In the genomic region with DNA sequence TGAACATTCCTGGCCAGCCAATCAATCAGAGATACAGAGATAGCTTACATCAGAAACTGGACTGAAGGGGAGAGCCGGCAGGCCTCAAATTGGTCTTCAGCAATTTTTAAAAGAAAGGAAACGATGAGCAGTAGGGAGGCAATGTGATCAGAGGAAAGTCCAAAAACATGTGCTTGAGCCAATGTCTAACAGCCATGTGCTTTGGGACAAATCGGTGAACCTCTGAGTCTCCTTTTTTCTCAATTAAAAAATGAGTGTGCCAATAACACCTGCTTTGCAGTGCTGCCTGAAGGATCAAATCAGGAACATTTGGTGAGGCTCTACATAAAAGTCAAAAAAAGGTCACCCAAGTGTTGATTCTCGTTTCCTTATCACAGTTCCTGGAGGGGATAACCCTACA, we compare ENCODE assay signal across 33 cellular contexts. TPM values are rescaled to one million over a fixed set of nuclear protein-coding genes. Genes with fewer than 3 reads are reported as not detected.
"Had no signal": no experiment of that assay in that cellular context is flagged by ENCODE, and none has a peak within 500 bp of the region (broad histone marks: within the 10 kb centered on the region; RNA-seq: fewer than 3 reads in every experiment).

No MANE protein-coding gene starts in this region.

- H3K9me3 Mint-ChIP-seq: natural killer cell treated with Interleukin-12 subunit alpha and Interleukin-12 subunit beta and Interleukin-15 and Interleukin-18, amount 100 ng/mL, for 72 hours; neural crest cell; type B pancreatic cell had no signal

- H3K36me3 ChIP-seq: neutrophil, pancreas, spleen, stomach, tibial artery, transverse colon, upper lobe of right lung, uterus had no signal

- H3K27me3 ChIP-seq: neutrophil, pancreas, spleen, stomach, testis, tibial artery, upper lobe of right lung, uterus had no signal

- H3K27ac ChIP-seq: pancreas, psoas muscle, skin epidermis, stomach, testis, tibial artery, transverse colon, upper lobe of right lung, uterus had no signal

- H3K36me3 Mint-ChIP-seq: type B pancreatic cell had no signal

- H3K9me3 ChIP-seq: neutrophil, pancreas, psoas muscle, testis, tibial artery, transverse colon, upper lobe of right lung, uterus had no signal

- H3K27ac Mint-ChIP-seq: natural killer cell treated with Interleukin-12 subunit alpha and Interleukin-12 subunit beta and Interleukin-15 and Interleukin-18, amount 100 ng/mL, for 72 hours; nephron progenitor cell; progenitor cell of endocrine pancreas; stimulated activated naive B cell treated with anti-CD40 and anti-IgM and Interleukin-4, amounts not matched to agents 10 μg/mL and 1 μg/mL and 100 μg/mL, for 72 hours; stimulated activated naive CD8-positive, alpha-beta T cell treated with anti-CD3 and anti-CD28 coated beads, Interleukin-15, Interleukin-2, amounts not matched to agents 100 ng/mL and 50 ng/mL, for 24 hours; type B pancreatic cell had no signal

- H3K4me3 Mint-ChIP-seq: naive B cell; naive thymus-derived CD8-positive, alpha-beta T cell; natural killer cell treated with Interleukin-12 subunit alpha and Interleukin-12 subunit beta and Interleukin-15 and Interleukin-18, amount 100 ng/mL, for 72 hours; nephron progenitor cell; neural crest cell; stimulated activated naive B cell treated with anti-CD40 and anti-IgM and Interleukin-4, amounts not matched to agents 10 μg/mL and 1 μg/mL and 100 μg/mL, for 72 hours; stimulated activated naive CD8-positive, alpha-beta T cell treated with anti-CD3 and anti-CD28 coated beads, Interleukin-15, Interleukin-2, amounts not matched to agents 100 ng/mL and 50 ng/mL, for 24 hours; type B pancreatic cell had no signal

- DNase-seq: naive B cell; naive thymus-derived CD8-positive, alpha-beta T cell; nephron progenitor cell; nucleus accumbens; pancreas; posterior cingulate gyrus; psoas muscle; right cardiac atrium; spleen; stimulated activated CD4-positive, alpha-beta T cell treated with anti-CD3 and anti-CD28 coated beads, Interleukin-12 subunit alpha, Interleukin-12 subunit beta, amount 100 ng/mL, for 4 hours; stimulated activated CD4-positive, alpha-beta T cell treated with anti-CD3 and anti-CD28 coated beads, Interleukin-1b, Interleukin-23, amount 100 ng/mL, for 48 hours; stimulated activated CD4-positive, alpha-beta T cell treated with anti-CD3 and anti-CD28 coated beads, Interleukin-4, amount 100 ng/mL, for 1 hour; stimulated activated CD4-positive, alpha-beta T cell treated with anti-CD3 and anti-CD28 coated beads, Interleukin-4, amount 100 ng/mL, for 4 hours; stimulated activated CD8-positive, alpha-beta memory T cell treated with anti-CD3 and anti-CD28 coated beads, Interleukin-4, amount 100 ng/mL, for 48 hours; stimulated activated naive B cell treated with anti-CD40 and anti-IgM and Interleukin-4, amounts not matched to agents 10 μg/mL and 1 μg/mL and 100 μg/mL, for 72 hours; stimulated activated naive CD4-positive, alpha-beta T cell treated with Interleukin-2 at 50 U/mL for 16 hours; stomach; testis; tibial artery; transverse colon; upper lobe of right lung; uterus had no signal

- ATAC-seq: naive thymus-derived CD8-positive, alpha-beta T cell; natural killer cell treated with Interleukin-12 subunit alpha and Interleukin-12 subunit beta and Interleukin-15 and Interleukin-18, amount 100 ng/mL, for 72 hours; pancreas; psoas muscle; right cardiac atrium; sciatic nerve; upper lobe of right lung had no signal

- H3K4me3 ChIP-seq: pancreas, psoas muscle, skin epidermis, smooth muscle cell, spleen, stomach, testis, tibial artery, transverse colon, upper lobe of right lung, uterus had no signal

- H3K4me2 ChIP-seq: smooth muscle cell had no signal

- H3K4me1 ChIP-seq: pancreas, psoas muscle, testis, uterus had no signal

RNA-seq across cellular contexts. Expression of a gene that starts 52.3 kb away (rescaled TPM):
- total RNA-seq: naive thymus-derived CD8-positive, alpha-beta T cell; neural crest cell; osteocyte; progenitor cell of endocrine pancreas; renal cortical epithelial cell; smooth muscle cell; stomach; transverse colon; uterus had no signal
